In the genomic region with DNA sequence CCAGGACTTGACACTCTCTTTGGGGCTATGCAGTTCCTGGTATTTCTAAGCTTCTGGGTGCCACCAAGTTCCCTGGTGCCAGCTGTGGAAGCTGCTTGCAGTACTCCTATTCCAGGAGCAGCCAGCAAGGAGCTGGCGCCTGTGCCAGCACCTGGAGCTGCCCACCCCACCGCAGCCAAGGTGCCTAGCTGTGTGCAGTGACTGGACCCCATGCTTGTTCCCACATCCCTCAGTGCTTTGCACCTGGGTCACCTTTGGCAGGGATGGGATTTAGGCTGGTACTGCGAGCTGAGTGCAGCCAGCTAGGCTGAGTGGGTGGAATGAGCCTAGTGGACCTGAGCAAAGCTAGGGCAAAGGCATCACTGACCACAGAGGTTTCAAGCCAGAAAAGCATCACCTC, we compare ENCODE assay signal across 9 cellular contexts.
"Had no signal": no experiment of that assay in that cellular context is flagged by ENCODE, and none has a peak within 500 bp of the region (broad histone marks: within the 10 kb centered on the region; RNA-seq: fewer than 3 reads in every experiment).

No MANE protein-coding gene starts in this region.

- ATAC-seq: HCT116 had no signal

- H3K36me3 ChIP-seq: HAP-1 had no signal

- H3K4me3 ChIP-seq: GM23248, GM23338, HAP-1 had no signal

- H3K4me1 ChIP-seq: HAP-1 had no signal

- H3K4me3 Mint-ChIP-seq: GM23338, H9, HFFc6 had no signal

- H3K9ac ChIP-seq: GM23248 had no signal

- H3K4me2 ChIP-seq: GM23338 had no signal

- DNase-seq: GM23248, GOT3, H7, HCEC 1CT, HFFc6 had no signal

- H3K27ac ChIP-seq: GM23248 had no signal

- H2AFZ ChIP-seq: GM23248, GM23338 had no signal

- H3K4me1 Mint-ChIP-seq: GM23338, H9 had no signal

- H3K27ac Mint-ChIP-seq: GM23338, H9, HFFc6 had no signal

- H3K9me3 ChIP-seq: HAP-1 had no signal

- H3K9me3 Mint-ChIP-seq: GM23338, H9 had no signal
